In the genomic region with DNA sequence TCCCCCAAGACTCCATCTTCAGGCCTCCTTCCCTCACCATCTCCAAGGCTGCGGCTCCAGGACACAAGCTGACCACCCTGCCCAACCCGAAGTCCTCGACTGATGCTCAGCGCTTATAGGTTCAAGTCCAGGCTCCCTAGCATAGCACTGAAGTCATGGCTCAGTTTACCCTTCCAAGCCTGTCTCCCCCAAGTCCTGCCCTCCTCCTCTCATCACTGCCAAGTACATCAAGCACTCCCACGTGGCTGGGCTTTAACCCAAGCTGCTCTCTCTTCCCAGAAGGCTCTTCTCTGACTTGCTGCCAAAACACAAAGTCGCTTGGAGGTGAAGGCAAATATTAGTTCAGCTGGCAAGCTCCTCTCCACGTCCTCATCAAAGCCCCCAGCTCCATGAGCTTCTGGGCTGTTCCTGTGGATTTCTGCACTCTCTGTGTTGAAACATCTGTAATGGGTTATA, we compare ENCODE assay signal across 2 cellular contexts.
TF ChIP-seq lines count a peak whose summit lies in the region.

No MANE protein-coding gene starts in this region.

TF ChIP-seq in liver, 16 proteins besides CTCF, POLR2A, EP300 and RAD21 (continued from another document):
- TF ChIP-seq HNF4A (conservative IDR thresholded peaks at IDR 0.05), result peak; percentile 80 to 87
- TF ChIP-seq, protein P1, sequence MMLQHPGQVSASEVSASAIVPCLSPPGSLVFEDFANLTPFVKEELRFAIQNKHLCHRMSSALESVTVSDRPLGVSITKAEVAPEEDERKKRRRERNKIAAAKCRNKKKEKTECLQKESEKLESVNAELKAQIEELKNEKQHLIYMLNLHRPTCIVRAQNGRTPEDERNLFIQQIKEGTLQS (IDR thresholded peaks at IDR 0.05), result no peak
- no peak for TF ChIP-seq TAF1 (conservative IDR thresholded peaks at IDR 0.05)
- TF ChIP-seq RXRA (IDR thresholded peaks at IDR 0.05), result peak; percentile 85 to 95
- peak in 1 of 2 donors; percentile 51 for TF ChIP-seq GABPA (IDR thresholded peaks at IDR 0.05 in 1 of 2, conservative IDR thresholded peaks at IDR 0.05 in 1 of 2)
- peak; percentile 47 for TF ChIP-seq HNF4G (IDR thresholded peaks at IDR 0.05)
- no peak for TF ChIP-seq NR2F2 (IDR thresholded peaks at IDR 0.05)
- TF ChIP-seq, protein P2, sequence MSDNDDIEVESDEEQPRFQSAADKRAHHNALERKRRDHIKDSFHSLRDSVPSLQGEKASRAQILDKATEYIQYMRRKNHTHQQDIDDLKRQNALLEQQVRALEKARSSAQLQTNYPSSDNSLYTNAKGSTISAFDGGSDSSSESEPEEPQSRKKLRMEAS (IDR thresholded peaks at IDR 0.05), result peak; percentile 93
- TF ChIP-seq EGR1 (IDR thresholded peaks at IDR 0.05; ENCODE audit: low read depth in 2 of 2), result peak in 1 of 2 donors; percentile 69
- TF ChIP-seq, protein P3, sequence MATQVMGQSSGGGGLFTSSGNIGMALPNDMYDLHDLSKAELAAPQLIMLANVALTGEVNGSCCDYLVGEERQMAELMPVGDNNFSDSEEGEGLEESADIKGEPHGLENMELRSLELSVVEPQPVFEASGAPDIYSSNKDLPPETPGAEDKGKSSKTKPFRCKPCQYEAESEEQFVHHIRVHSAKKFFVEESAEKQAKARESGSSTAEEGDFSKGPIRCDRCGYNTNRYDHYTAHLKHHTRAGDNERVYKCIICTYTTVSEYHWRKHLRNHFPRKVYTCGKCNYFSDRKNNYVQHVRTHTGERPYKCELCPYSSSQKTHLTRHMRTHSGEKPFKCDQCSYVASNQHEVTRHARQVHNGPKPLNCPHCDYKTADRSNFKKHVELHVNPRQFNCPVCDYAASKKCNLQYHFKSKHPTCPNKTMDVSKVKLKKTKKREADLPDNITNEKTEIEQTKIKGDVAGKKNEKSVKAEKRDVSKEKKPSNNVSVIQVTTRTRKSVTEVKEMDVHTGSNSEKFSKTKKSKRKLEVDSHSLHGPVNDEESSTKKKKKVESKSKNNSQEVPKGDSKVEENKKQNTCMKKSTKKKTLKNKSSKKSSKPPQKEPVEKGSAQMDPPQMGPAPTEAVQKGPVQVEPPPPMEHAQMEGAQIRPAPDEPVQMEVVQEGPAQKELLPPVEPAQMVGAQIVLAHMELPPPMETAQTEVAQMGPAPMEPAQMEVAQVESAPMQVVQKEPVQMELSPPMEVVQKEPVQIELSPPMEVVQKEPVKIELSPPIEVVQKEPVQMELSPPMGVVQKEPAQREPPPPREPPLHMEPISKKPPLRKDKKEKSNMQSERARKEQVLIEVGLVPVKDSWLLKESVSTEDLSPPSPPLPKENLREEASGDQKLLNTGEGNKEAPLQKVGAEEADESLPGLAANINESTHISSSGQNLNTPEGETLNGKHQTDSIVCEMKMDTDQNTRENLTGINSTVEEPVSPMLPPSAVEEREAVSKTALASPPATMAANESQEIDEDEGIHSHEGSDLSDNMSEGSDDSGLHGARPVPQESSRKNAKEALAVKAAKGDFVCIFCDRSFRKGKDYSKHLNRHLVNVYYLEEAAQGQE (IDR thresholded peaks at IDR 0.05), result peak; percentile 87

TF ChIP-seq in GM23338, 12 proteins besides CTCF, POLR2A, EP300 and RAD21 (continued from another document):
- TF ChIP-seq, protein P4, sequence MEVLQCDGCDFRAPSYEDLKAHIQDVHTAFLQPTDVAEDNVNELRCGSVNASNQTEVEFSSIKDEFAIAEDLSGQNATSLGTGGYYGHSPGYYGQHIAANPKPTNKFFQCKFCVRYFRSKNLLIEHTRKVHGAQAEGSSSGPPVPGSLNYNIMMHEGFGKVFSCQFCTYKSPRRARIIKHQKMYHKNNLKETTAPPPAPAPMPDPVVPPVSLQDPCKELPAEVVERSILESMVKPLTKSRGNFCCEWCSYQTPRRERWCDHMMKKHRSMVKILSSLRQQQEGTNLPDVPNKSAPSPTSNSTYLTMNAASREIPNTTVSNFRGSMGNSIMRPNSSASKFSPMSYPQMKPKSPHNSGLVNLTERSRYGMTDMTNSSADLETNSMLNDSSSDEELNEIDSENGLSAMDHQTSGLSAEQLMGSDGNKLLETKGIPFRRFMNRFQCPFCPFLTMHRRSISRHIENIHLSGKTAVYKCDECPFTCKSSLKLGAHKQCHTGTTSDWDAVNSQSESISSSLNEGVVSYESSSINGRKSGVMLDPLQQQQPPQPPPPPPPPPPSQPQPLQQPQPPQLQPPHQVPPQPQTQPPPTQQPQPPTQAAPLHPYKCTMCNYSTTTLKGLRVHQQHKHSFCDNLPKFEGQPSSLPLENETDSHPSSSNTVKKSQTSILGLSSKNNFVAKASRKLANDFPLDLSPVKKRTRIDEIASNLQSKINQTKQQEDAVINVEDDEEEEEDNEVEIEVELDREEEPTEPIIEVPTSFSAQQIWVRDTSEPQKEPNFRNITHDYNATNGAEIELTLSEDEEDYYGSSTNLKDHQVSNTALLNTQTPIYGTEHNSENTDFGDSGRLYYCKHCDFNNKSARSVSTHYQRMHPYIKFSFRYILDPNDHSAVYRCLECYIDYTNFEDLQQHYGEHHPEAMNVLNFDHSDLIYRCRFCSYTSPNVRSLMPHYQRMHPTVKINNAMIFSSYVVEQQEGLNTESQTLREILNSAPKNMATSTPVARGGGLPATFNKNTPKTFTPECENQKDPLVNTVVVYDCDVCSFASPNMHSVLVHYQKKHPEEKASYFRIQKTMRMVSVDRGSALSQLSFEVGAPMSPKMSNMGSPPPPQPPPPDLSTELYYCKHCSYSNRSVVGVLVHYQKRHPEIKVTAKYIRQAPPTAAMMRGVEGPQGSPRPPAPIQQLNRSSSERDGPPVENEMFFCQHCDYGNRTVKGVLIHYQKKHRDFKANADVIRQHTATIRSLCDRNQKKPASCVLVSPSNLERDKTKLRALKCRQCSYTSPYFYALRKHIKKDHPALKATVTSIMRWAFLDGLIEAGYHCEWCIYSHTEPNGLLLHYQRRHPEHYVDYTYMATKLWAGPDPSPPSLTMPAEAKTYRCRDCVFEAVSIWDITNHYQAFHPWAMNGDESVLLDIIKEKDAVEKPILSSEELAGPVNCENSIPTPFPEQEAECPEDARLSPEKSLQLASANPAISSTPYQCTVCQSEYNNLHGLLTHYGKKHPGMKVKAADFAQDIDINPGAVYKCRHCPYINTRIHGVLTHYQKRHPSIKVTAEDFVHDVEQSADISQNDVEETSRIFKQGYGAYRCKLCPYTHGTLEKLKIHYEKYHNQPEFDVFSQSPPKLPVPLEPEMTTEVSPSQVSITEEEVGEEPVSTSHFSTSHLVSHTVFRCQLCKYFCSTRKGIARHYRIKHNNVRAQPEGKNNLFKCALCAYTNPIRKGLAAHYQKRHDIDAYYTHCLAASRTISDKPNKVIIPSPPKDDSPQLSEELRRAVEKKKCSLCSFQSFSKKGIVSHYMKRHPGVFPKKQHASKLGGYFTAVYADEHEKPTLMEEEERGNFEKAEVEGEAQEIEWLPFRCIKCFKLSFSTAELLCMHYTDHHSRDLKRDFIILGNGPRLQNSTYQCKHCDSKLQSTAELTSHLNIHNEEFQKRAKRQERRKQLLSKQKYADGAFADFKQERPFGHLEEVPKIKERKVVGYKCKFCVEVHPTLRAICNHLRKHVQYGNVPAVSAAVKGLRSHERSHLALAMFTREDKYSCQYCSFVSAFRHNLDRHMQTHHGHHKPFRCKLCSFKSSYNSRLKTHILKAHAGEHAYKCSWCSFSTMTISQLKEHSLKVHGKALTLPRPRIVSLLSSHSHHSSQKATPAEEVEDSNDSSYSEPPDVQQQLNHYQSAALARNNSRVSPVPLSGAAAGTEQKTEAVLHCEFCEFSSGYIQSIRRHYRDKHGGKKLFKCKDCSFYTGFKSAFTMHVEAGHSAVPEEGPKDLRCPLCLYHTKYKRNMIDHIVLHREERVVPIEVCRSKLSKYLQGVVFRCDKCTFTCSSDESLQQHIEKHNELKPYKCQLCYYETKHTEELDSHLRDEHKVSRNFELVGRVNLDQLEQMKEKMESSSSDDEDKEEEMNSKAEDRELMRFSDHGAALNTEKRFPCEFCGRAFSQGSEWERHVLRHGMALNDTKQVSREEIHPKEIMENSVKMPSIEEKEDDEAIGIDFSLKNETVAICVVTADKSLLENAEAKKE (CRISPR knock-in tag; IDR thresholded peaks at IDR 0.05), result no peak
- TF ChIP-seq, protein P3 (IDR thresholded peaks at IDR 0.05; ENCODE audit: unreplicated experiment), result no peak
